In genomic region chr6:145704153-145704781, GRCh38 we compare ENCODE assay signal across 8 cellular contexts. TPM values are rescaled to one million over a fixed set of nuclear protein-coding genes. Genes with fewer than 3 reads are reported as not detected.
A peak's percentile ranks its signal among the peaks of the same experiment; 100 is the strongest.
DNase-seq lines count a peak whose midpoint lies in the region; ATAC-seq, FAIRE-seq and TF ChIP-seq lines count a peak whose summit lies in the region.

No MANE protein-coding gene starts in this region.

- ATAC-seq in left lobe of liver (peak; percentile 38), HG02610 (IDR thresholded peaks at IDR 0.05; ENCODE audit: unreplicated experiment) (no peak), HG03439 (IDR thresholded peaks at IDR 0.05; ENCODE audit: unreplicated experiment) (no peak), GM19395 (IDR thresholded peaks at IDR 0.05; ENCODE audit: unreplicated experiment) (no peak)

- peak; percentile 6 for DNase-seq in HTR-8/SVneo (ENCODE audit: insufficient read length, low spot score)
- DNase-seq in left lobe of liver (ENCODE audit: low spot score) = no peak
- no peak for DNase-seq in KG1 (lab: John Stamatoyannopoulos, UW)

- TF ChIP-seq CTCF in C4-2B (conservative IDR thresholded peaks at IDR 0.05) (peak; percentile 76), VCaP (conservative IDR thresholded peaks at IDR 0.05) (peak; percentile 80)

- FAIRE-seq in HTR-8/SVneo (lab: Jason Lieb, UNC) = no peak

- no peak overlapping the region for H3K27ac ChIP-seq in C4-2B
- no peak overlapping the region for H3K27ac ChIP-seq in VCaP

RNA-seq across cellular contexts. Expression of gene EPM2A, which starts 31.1 kb away (rescaled TPM):
- total RNA-seq in left lobe of liver = 8.6 TPM
